In genomic region chr11:110198031-110198729, GRCh38 we compare ENCODE assay signal across 34 cellular contexts.
DNase-seq lines count a peak whose midpoint lies in the region; ATAC-seq, FAIRE-seq and TF ChIP-seq lines count a peak whose summit lies in the region.
"Had no signal": no experiment of that assay in that cellular context is flagged by ENCODE, and none has a peak within 500 bp of the region (broad histone marks: within the 10 kb centered on the region; RNA-seq: fewer than 3 reads in every experiment).

No MANE protein-coding gene starts in this region.

- H2BK15ac ChIP-seq in mesendoderm (replicated peaks; ENCODE audit: low read depth), result no peak overlapping the region

- FAIRE-seq in bronchial epithelial cell (lab: Jason Lieb, UNC), result no peak
- FAIRE-seq: astrocyte, GM12878 had no signal

- no peak overlapping the region for H4K5ac ChIP-seq in mesendoderm (ENCODE audit: low read length)

- DNase-seq in LHCN-M2 (ENCODE audit: low read depth) (peak; percentile 62), bronchial epithelial cell (ENCODE audit: low read depth) (peak; percentile 53), foreskin fibroblast (peak; percentile 37 to 68), mesendoderm (no peak), occipital lobe (lab: John Stamatoyannopoulos, UW) (no peak)
- DNase-seq: activated B cell treated with CpG ODN at 0.5 μM for 24 hours; activated CD4-positive, alpha-beta T cell treated with anti-CD3 and anti-CD28 coated beads, Interleukin-2, amount 50 U/mL, for 1 hour; activated gamma-delta T cell; activated naive CD8-positive, alpha-beta T cell treated with anti-CD3 and anti-CD28 coated beads, Interleukin-2, amount 10 ng/mL, durations not matched to agents 7 days and 5 days; activated T-cell treated with anti-CD3 and anti-CD28 coated beads, Interleukin-2, amount 50 U/mL, for 4 hours; BE2C; CD8-positive, alpha-beta T cell; head of caudate nucleus; islet precursor cell; left lung; midbrain; naive B cell; NCI-H1436 treated with DMSO at 0.1 percent for 48 hours; NCI-H2107; NCI-H446; NCI-H748 treated with DMSO at 0.1 percent for 48 hours; RPMI8226; stimulated activated CD4-positive, alpha-beta T cell treated with anti-CD3 and anti-CD28 coated beads, Interleukin-15, amount 100 ng/mL, for 24 hours; T-helper 1 cell had no signal

- H3K23ac ChIP-seq in mesendoderm (ENCODE audit: low read length), result no peak overlapping the region

- WGBS in mesendoderm (ENCODE audit: extremely low coverage, insufficient coverage, low lambda C conversion rate), result no CpG with 5 or more reads among the region's 9 CpGs

- no peak overlapping the region for H3K9ac ChIP-seq in mesendoderm (ENCODE audit: low read length)

- H3K4me1 ChIP-seq in ACC112 (ENCODE audit: control insufficient read depth, insufficient read depth, low read length, unreplicated experiment) (peaks cover 78% of the 10 kb centered on the region), mesendoderm (ENCODE audit: control insufficient read depth, low read depth, low read length) (no peaks in the 10 kb centered on the region)
- H3K4me1 ChIP-seq: BE2C had no signal

- H4K8ac ChIP-seq in mesendoderm (ENCODE audit: low read depth, low read length), result no peak overlapping the region

- H3K56ac ChIP-seq in mesendoderm (ENCODE audit: low read length), result no peak overlapping the region

- H3K36me3 ChIP-seq in ACC112 (ENCODE audit: insufficient read depth, low read length) (no peaks in the 10 kb centered on the region), bronchial epithelial cell (ENCODE audit: control insufficient read depth, insufficient read depth, low read length) (no peaks in the 10 kb centered on the region), mesendoderm (ENCODE audit: control insufficient read depth, insufficient read depth, low read length) (no peaks in the 10 kb centered on the region)
- H3K36me3 ChIP-seq: BE2C, left lung, neutrophil, tibial nerve had no signal

- no peak overlapping the region for H3K4me2 ChIP-seq in mesendoderm (ENCODE audit: low read length)

- H3K27ac ChIP-seq in ACC112 (ENCODE audit: low read depth, low read length), result peak overlapping the region; percentile 97
- H3K27ac ChIP-seq in mesendoderm (ENCODE audit: low read depth, low read length), result no peak overlapping the region
- H3K27ac ChIP-seq: left lung, neutrophil, SK-N-MC, tibial nerve had no signal

- no peak overlapping the region for H3K18ac ChIP-seq in mesendoderm (ENCODE audit: low read length)

- H2AFZ ChIP-seq in ACC112 (ENCODE audit: low read length, unreplicated experiment), result no peak overlapping the region

- H2BK120ac ChIP-seq in mesendoderm (ENCODE audit: low read depth, low read length), result no peak overlapping the region

- H3K79me2 ChIP-seq in ACC112 (ENCODE audit: control insufficient read depth, insufficient read depth, low read length, unreplicated experiment) (no peaks in the 10 kb centered on the region), mesendoderm (ENCODE audit: control insufficient read depth, insufficient read depth, low read length) (no peaks in the 10 kb centered on the region)

- no peaks in the 10 kb centered on the region for H3K79me1 ChIP-seq in mesendoderm (ENCODE audit: low read length)

- no peak overlapping the region for H2AK5ac ChIP-seq in mesendoderm (ENCODE audit: low read length)

- H3K27me3 ChIP-seq in ACC112 (ENCODE audit: insufficient read depth, low read length), result no peaks in the 10 kb centered on the region
- H3K27me3 ChIP-seq in bronchial epithelial cell (ENCODE audit: control insufficient read depth, insufficient read depth, low read length), result no peaks in the 10 kb centered on the region
- H3K27me3 ChIP-seq in mesendoderm (ENCODE audit: insufficient read depth, low read length, poor library complexity), result no peaks in the 10 kb centered on the region
- H3K27me3 ChIP-seq: BE2C, left lung, neutrophil, tibial nerve had no signal

- no peak for TF ChIP-seq CTCF in bronchial epithelial cell (IDR thresholded peaks at IDR 0.05; ENCODE audit: insufficient read depth, low read length, severe bottlenecking)
- no peak for TF ChIP-seq CTCF in foreskin fibroblast (IDR thresholded peaks at IDR 0.05; ENCODE audit: low read depth, low read length)

- H3K4ac ChIP-seq in mesendoderm (ENCODE audit: low read depth, low read length), result no peak overlapping the region

- no peak for ATAC-seq in HG03521 (IDR thresholded peaks at IDR 0.05; ENCODE audit: unreplicated experiment)
- ATAC-seq in GM21367 (IDR thresholded peaks at IDR 0.05; ENCODE audit: unreplicated experiment), result no peak
- ATAC-seq: activated T-cell treated with anti-CD3 and anti-CD28 coated beads, Interleukin-2, amount 50 U/mL, for 4 hours; CD8-positive, alpha-beta T cell; GM12878; left lung; sciatic nerve; stimulated activated effector memory CD8-positive, alpha-beta T cell treated with anti-CD3 and anti-CD28 coated beads, Interleukin-12 subunit alpha, Interleukin-12 subunit beta, amount 100 ng/mL, for 72 hours had no signal

- H3K4me3 ChIP-seq in ACC112 (ENCODE audit: low read depth, low read length) (peak overlapping the region; percentile 1; the same call in 1 of the 2 replicates), bronchial epithelial cell (ENCODE audit: low read depth, low read length) (no peak overlapping the region), foreskin fibroblast (ENCODE audit: low read depth in 1 of 2, low read length in 2 of 2) (no peak overlapping the region), mesendoderm (ENCODE audit: low read length) (no peak overlapping the region)
- H3K4me3 ChIP-seq: GM12878, left lung, SK-N-MC, tibial nerve had no signal

- H2BK5ac ChIP-seq in mesendoderm (ENCODE audit: low read length), result no peak overlapping the region

Comparison
In these comparisons a context has a peak if more than half of its experiments do, and no peak if none do; other contexts are left out.
1. DNase-seq: peak in LHCN-M2 (single experiment), bronchial epithelial cell (single experiment) and foreskin fibroblast (2 of 2); none in mesendoderm (single experiment) and occipital lobe (single experiment).